In genomic region chr16:81703177-81704155, GRCh38 we compare ENCODE assay signal across 10 cellular contexts.
DNase-seq lines count a peak whose midpoint lies in the region; ATAC-seq, FAIRE-seq and TF ChIP-seq lines count a peak whose summit lies in the region.
"Had no signal": no experiment of that assay in that cellular context is flagged by ENCODE, and none has a peak within 500 bp of the region (broad histone marks: within the 10 kb centered on the region; RNA-seq: fewer than 3 reads in every experiment).

No MANE protein-coding gene starts in this region.

- H3K27ac Mint-ChIP-seq in activated naive CD8-positive, alpha-beta T cell treated with anti-CD3 and anti-CD28 coated beads, Interleukin-2, amount 50 U/mL, for 24 hours: no peak overlapping the region
- no peak overlapping the region for H3K27ac Mint-ChIP-seq in activated naive CD8-positive, alpha-beta T cell treated with anti-CD3 and anti-CD28 coated beads for 36 hours
- peak overlapping the region; percentile 49 for H3K27ac Mint-ChIP-seq in activated T-helper 2 cell treated with anti-CD3 and anti-CD28 coated beads, Interferon-gamma antibody, Interleukin-2, Interleukin-4, amounts not matched to agents 10 μg/mL and 5 μg/mL and 100 μg/mL, durations not matched to agents 14 hours and 24 hours and 36 hours

- peaks cover 2% of the 10 kb centered on the region for H3K36me3 ChIP-seq in kidney epithelial cell (ENCODE audit: control insufficient read depth, insufficient read depth, low read length)

- FAIRE-seq in urothelium cell line (lab: Jason Lieb, UNC): peak; percentile 84

- no peaks in the 10 kb centered on the region for H3K27me3 ChIP-seq in kidney epithelial cell (ENCODE audit: control insufficient read depth, insufficient read depth, low read length)

- no peak overlapping the region for H3K4me3 Mint-ChIP-seq in activated naive CD8-positive, alpha-beta T cell treated with anti-CD3 and anti-CD28 coated beads, Interleukin-2, amount 50 U/mL, for 24 hours
- no peak overlapping the region for H3K4me3 Mint-ChIP-seq in activated naive CD8-positive, alpha-beta T cell treated with anti-CD3 and anti-CD28 coated beads for 36 hours
- H3K4me3 Mint-ChIP-seq in activated T-helper 2 cell treated with anti-CD3 and anti-CD28 coated beads, Interferon-gamma antibody, Interleukin-2, Interleukin-4, amounts not matched to agents 10 μg/mL and 5 μg/mL and 100 μg/mL, durations not matched to agents 14 hours and 24 hours and 36 hours (ENCODE audit: low read depth): no peak overlapping the region

- H3K27me3 Mint-ChIP-seq in activated naive CD8-positive, alpha-beta T cell treated with anti-CD3 and anti-CD28 coated beads, Interleukin-2, amount 50 U/mL, for 24 hours: no peaks in the 10 kb centered on the region
- H3K27me3 Mint-ChIP-seq in activated naive CD8-positive, alpha-beta T cell treated with anti-CD3 and anti-CD28 coated beads for 36 hours: no peaks in the 10 kb centered on the region
- H3K27me3 Mint-ChIP-seq in activated T-helper 2 cell treated with anti-CD3 and anti-CD28 coated beads, Interferon-gamma antibody, Interleukin-2, Interleukin-4, amounts not matched to agents 10 μg/mL and 5 μg/mL and 100 μg/mL, durations not matched to agents 14 hours and 24 hours and 36 hours (ENCODE audit: low read depth): no peaks in the 10 kb centered on the region

- ATAC-seq in activated naive CD8-positive, alpha-beta T cell treated with anti-CD3 and anti-CD28 coated beads, Interleukin-2, amount 50 U/mL, for 24 hours: peak; percentile 26
- no peak for ATAC-seq in HG03432 (IDR thresholded peaks at IDR 0.05; ENCODE audit: unreplicated experiment)
- ATAC-seq in HG03095 (IDR thresholded peaks at IDR 0.05; ENCODE audit: unreplicated experiment): no peak
- ATAC-seq in omental fat pad (ENCODE audit: low FRiP score): no peak

- no peak overlapping the region for H3K4me3 ChIP-seq in kidney epithelial cell (ENCODE audit: low read depth, low read length)

- no peaks in the 10 kb centered on the region for H3K9me3 Mint-ChIP-seq in activated naive CD8-positive, alpha-beta T cell treated with anti-CD3 and anti-CD28 coated beads, Interleukin-2, amount 50 U/mL, for 24 hours
- H3K9me3 Mint-ChIP-seq in activated naive CD8-positive, alpha-beta T cell treated with anti-CD3 and anti-CD28 coated beads for 36 hours: no peaks in the 10 kb centered on the region
- no peaks in the 10 kb centered on the region for H3K9me3 Mint-ChIP-seq in activated T-helper 2 cell treated with anti-CD3 and anti-CD28 coated beads, Interferon-gamma antibody, Interleukin-2, Interleukin-4, amounts not matched to agents 10 μg/mL and 5 μg/mL and 100 μg/mL, durations not matched to agents 14 hours and 24 hours and 36 hours

- intact Hi-C loops in activated T-helper 2 cell treated with anti-CD3 and anti-CD28 coated beads, Interferon-gamma antibody, Interleukin-2, Interleukin-4, amounts not matched to agents 10 μg/mL and 5 μg/mL and 100 μg/mL, durations not matched to agents 14 hours and 24 hours and 36 hours (cut with micrococcal nuclease): no loop called here

- TF ChIP-seq CTCF in kidney epithelial cell (IDR thresholded peaks at IDR 0.05; ENCODE audit: insufficient read depth, low read length, poor library complexity, severe bottlenecking) (no peak), omental fat pad (IDR thresholded peaks at IDR 0.05) (no peak)

- H3K4me1 Mint-ChIP-seq in activated naive CD8-positive, alpha-beta T cell treated with anti-CD3 and anti-CD28 coated beads, Interleukin-2, amount 50 U/mL, for 24 hours: no peaks in the 10 kb centered on the region
- no peaks in the 10 kb centered on the region for H3K4me1 Mint-ChIP-seq in activated naive CD8-positive, alpha-beta T cell treated with anti-CD3 and anti-CD28 coated beads for 36 hours
- H3K4me1 Mint-ChIP-seq in activated T-helper 2 cell treated with anti-CD3 and anti-CD28 coated beads, Interferon-gamma antibody, Interleukin-2, Interleukin-4, amounts not matched to agents 10 μg/mL and 5 μg/mL and 100 μg/mL, durations not matched to agents 14 hours and 24 hours and 36 hours (ENCODE audit: low read depth): peaks cover 5% of the 10 kb centered on the region

- DNase-seq in activated naive CD8-positive, alpha-beta T cell treated with anti-CD3 and anti-CD28 coated beads, Interleukin-2, amount 50 U/mL, for 24 hours: no peak
- no peak for DNase-seq in activated naive CD8-positive, alpha-beta T cell treated with anti-CD3 and anti-CD28 coated beads for 36 hours
- no peak for DNase-seq in activated T-helper 2 cell treated with anti-CD3 and anti-CD28 coated beads, Interferon-gamma antibody, Interleukin-2, Interleukin-4, amounts not matched to agents 10 μg/mL and 5 μg/mL and 100 μg/mL, durations not matched to agents 14 hours and 24 hours and 36 hours (ENCODE audit: low spot score)
- DNase-seq in kidney epithelial cell (ENCODE audit: low read depth) (peak; percentile 53), urothelium cell line (ENCODE audit: low spot score) (peak; percentile 79), omental fat pad (ENCODE audit: low spot score) (no peak)
- DNase-seq: activated CD4-positive, alpha-beta T cell treated with anti-CD3 and anti-CD28 coated beads, Interleukin-2, amount 50 U/mL, for 1 hour; NCI-H146 had no signal

- peaks cover 21% of the 10 kb centered on the region for H3K36me3 Mint-ChIP-seq in activated naive CD8-positive, alpha-beta T cell treated with anti-CD3 and anti-CD28 coated beads, Interleukin-2, amount 50 U/mL, for 24 hours (ENCODE audit: low read depth)
- H3K36me3 Mint-ChIP-seq in activated naive CD8-positive, alpha-beta T cell treated with anti-CD3 and anti-CD28 coated beads for 36 hours: peaks cover 5% of the 10 kb centered on the region
- peaks cover 48% of the 10 kb centered on the region for H3K36me3 Mint-ChIP-seq in activated T-helper 2 cell treated with anti-CD3 and anti-CD28 coated beads, Interferon-gamma antibody, Interleukin-2, Interleukin-4, amounts not matched to agents 10 μg/mL and 5 μg/mL and 100 μg/mL, durations not matched to agents 14 hours and 24 hours and 36 hours (ENCODE audit: low read depth)

Comparison
In these comparisons a context has a peak if more than half of its experiments do, and no peak if none do; other contexts are left out.
1. DNase-seq: peak in kidney epithelial cell (single experiment) and urothelium cell line (single experiment); none in activated naive CD8-positive, alpha-beta T cell treated with anti-CD3 and anti-CD28 coated beads, Interleukin-2, amount 50 U/mL, for 24 hours (single experiment), activated naive CD8-positive, alpha-beta T cell treated with anti-CD3 and anti-CD28 coated beads for 36 hours (single experiment), activated T-helper 2 cell treated with anti-CD3 and anti-CD28 coated beads, Interferon-gamma antibody, Interleukin-2, Interleukin-4, amounts not matched to agents 10 μg/mL and 5 μg/mL and 100 μg/mL, durations not matched to agents 14 hours and 24 hours and 36 hours (single experiment) and omental fat pad (single experiment).